ENCODE assay signal across 27 cellular contexts in the genomic region with DNA sequence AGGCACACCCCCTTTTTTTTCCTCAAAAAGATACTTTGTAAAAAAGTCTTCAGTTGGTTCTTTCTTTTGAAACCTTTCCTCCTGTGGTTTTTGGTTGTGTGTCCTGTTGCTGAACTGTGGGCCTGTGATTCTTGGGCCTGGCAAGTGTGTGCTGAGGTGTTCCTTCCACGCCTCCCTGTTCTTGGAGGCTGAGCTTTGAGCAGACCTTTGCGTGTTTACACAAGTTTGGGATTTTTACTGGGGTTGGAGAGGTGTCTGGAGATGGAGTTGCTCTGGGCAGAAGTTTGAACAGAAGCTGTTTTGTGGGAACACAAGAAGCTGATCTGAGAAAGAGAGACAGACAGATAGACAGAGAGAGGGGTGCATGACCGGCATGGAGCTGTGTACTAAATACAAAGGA.
"Had no signal": no experiment of that assay in that cellular context is flagged by ENCODE, and none has a peak within 500 bp of the region (broad histone marks: within the 10 kb centered on the region; RNA-seq: fewer than 3 reads in every experiment).

No MANE protein-coding gene starts in this region.

- H3K9me3 Mint-ChIP-seq: activated CD4-positive, alpha-beta T cell treated with anti-CD3 and anti-CD28 coated beads, Interleukin-2, amount 10 ng/mL, durations not matched to agents 7 days and 5 days; activated CD8-positive, alpha-beta T cell treated with anti-CD3 and anti-CD28 coated beads for 36 hours; activated naive CD8-positive, alpha-beta T cell treated with anti-CD3 and anti-CD28 coated beads, Interleukin-2, amount 50 U/mL, for 24 hours; activated T-helper 1 cell treated with anti-CD3 and anti-CD28 coated beads, Interleukin-12 subunit alpha, Interleukin-12 subunit beta, Interleukin-2, Interleukin-4 antibody, amounts not matched to agents 30 ng/mL and 10 ng/mL and 1 ng/mL, durations not matched to agents 14 hours and 24 hours and 36 hours; endodermal cell; neural progenitor cell; stimulated activated memory B cell treated with anti-CD40 and anti-IgM and Interleukin-4, amounts not matched to agents 10 μg/mL and 1 μg/mL and 100 μg/mL, for 72 hours; T-cell; T-helper 2 cell treated with Interferon-gamma antibody and Interleukin-4, amounts not matched to agents 5 μg/mL and 100 μg/mL, for 36 hours had no signal

- H3K4me3 ChIP-seq: left lung, neural progenitor cell, stomach, uterus had no signal

- H3K27ac ChIP-seq: left lung, neural progenitor cell, stomach, WERI-Rb-1 had no signal

- H3K27me3 ChIP-seq: left lung, neural progenitor cell, stomach, uterus had no signal

- H3K4me1 Mint-ChIP-seq: activated CD4-positive, alpha-beta T cell treated with anti-CD3 and anti-CD28 coated beads, Interleukin-2, amount 10 ng/mL, durations not matched to agents 7 days and 5 days; activated CD8-positive, alpha-beta memory T cell treated with anti-CD3 and anti-CD28 coated beads, Interleukin-2, amount 10 ng/mL, durations not matched to agents 7 days and 5 days; activated naive CD8-positive, alpha-beta T cell treated with anti-CD3 and anti-CD28 coated beads, Interleukin-2, amount 50 U/mL, for 24 hours; stimulated activated memory B cell treated with anti-CD40 and anti-IgM and Interleukin-4, amounts not matched to agents 10 μg/mL and 1 μg/mL and 100 μg/mL, for 72 hours; T-cell had no signal

- H3K4me1 ChIP-seq: uterus had no signal

- ATAC-seq: activated CD8-positive, alpha-beta memory T cell treated with anti-CD3 and anti-CD28 coated beads, Interleukin-2, amount 10 ng/mL, durations not matched to agents 7 days and 5 days; activated CD8-positive, alpha-beta T cell treated with anti-CD3 and anti-CD28 coated beads for 36 hours; activated naive CD8-positive, alpha-beta T cell treated with anti-CD3 and anti-CD28 coated beads, Interleukin-2, amount 50 U/mL, for 24 hours; left lung; sciatic nerve; stimulated activated memory B cell treated with anti-CD40 and anti-IgM and Interleukin-4, amounts not matched to agents 10 μg/mL and 1 μg/mL and 100 μg/mL, for 72 hours; T-cell had no signal

- H3K9ac ChIP-seq: neural progenitor cell had no signal

- DNase-seq: activated CD4-positive, alpha-beta T cell treated with anti-CD3 and anti-CD28 coated beads, Interleukin-2, amount 10 ng/mL, durations not matched to agents 7 days and 5 days; activated CD4-positive, CD25-positive, alpha-beta regulatory T cell treated with anti-CD3 and anti-CD28 coated beads, Interleukin-2, amount 50 U/mL, for 72 hours; activated CD8-positive, alpha-beta memory T cell treated with anti-CD3 and anti-CD28 coated beads, Interleukin-2, amount 10 ng/mL, durations not matched to agents 7 days and 5 days; activated CD8-positive, alpha-beta T cell treated with anti-CD3 and anti-CD28 coated beads for 36 hours; activated gamma-delta T cell; activated naive CD4-positive, alpha-beta T cell treated with anti-CD3 and anti-CD28 coated beads, Interleukin-2, amount 50 U/mL, for 16 hours; activated naive CD8-positive, alpha-beta T cell treated with anti-CD3 and anti-CD28 coated beads, Interleukin-2, amount 50 U/mL, for 24 hours; activated T-cell treated with anti-CD3 and anti-CD28 coated beads for 4 hours; anterior cingulate cortex; cortex of kidney; endodermal cell; foreskin melanocyte; kidney glomerular epithelial cell; left lung; posterior cingulate gyrus; small intestine; stimulated activated CD4-positive, alpha-beta T cell treated with anti-CD3 and anti-CD28 coated beads, Interleukin-2, amount 100 ng/mL, for 24 hours; stomach; T-cell; trophoblast cell; uterus; WERI-Rb-1 had no signal

- H3K9me3 ChIP-seq: left lung, stomach, uterus had no signal

- H3K27me3 Mint-ChIP-seq: activated naive CD8-positive, alpha-beta T cell treated with anti-CD3 and anti-CD28 coated beads, Interleukin-2, amount 50 U/mL, for 24 hours; stimulated activated memory B cell treated with anti-CD40 and anti-IgM and Interleukin-4, amounts not matched to agents 10 μg/mL and 1 μg/mL and 100 μg/mL, for 72 hours had no signal

- H3K4me2 ChIP-seq: neural progenitor cell had no signal

- H2AFZ ChIP-seq: neural progenitor cell had no signal

- H3K27ac Mint-ChIP-seq: activated CD4-positive, alpha-beta T cell treated with anti-CD3 and anti-CD28 coated beads, Interleukin-2, amount 10 ng/mL, durations not matched to agents 7 days and 5 days; activated CD8-positive, alpha-beta memory T cell treated with anti-CD3 and anti-CD28 coated beads, Interleukin-2, amount 10 ng/mL, durations not matched to agents 7 days and 5 days; activated CD8-positive, alpha-beta T cell treated with anti-CD3 and anti-CD28 coated beads for 36 hours; activated naive CD8-positive, alpha-beta T cell treated with anti-CD3 and anti-CD28 coated beads, Interleukin-2, amount 50 U/mL, for 24 hours; activated T-helper 1 cell treated with anti-CD3 and anti-CD28 coated beads, Interleukin-12 subunit alpha, Interleukin-12 subunit beta, Interleukin-2, Interleukin-4 antibody, amounts not matched to agents 30 ng/mL and 10 ng/mL and 1 ng/mL, durations not matched to agents 14 hours and 24 hours and 36 hours; endodermal cell; neural progenitor cell; stimulated activated memory B cell treated with anti-CD40 and anti-IgM and Interleukin-4, amounts not matched to agents 10 μg/mL and 1 μg/mL and 100 μg/mL, for 72 hours; T-cell; T-helper 2 cell treated with Interferon-gamma antibody and Interleukin-4, amounts not matched to agents 5 μg/mL and 100 μg/mL, for 36 hours had no signal

- H3K4me3 Mint-ChIP-seq: activated CD4-positive, alpha-beta T cell treated with anti-CD3 and anti-CD28 coated beads, Interleukin-2, amount 10 ng/mL, durations not matched to agents 7 days and 5 days; activated CD8-positive, alpha-beta memory T cell treated with anti-CD3 and anti-CD28 coated beads, Interleukin-2, amount 10 ng/mL, durations not matched to agents 7 days and 5 days; activated CD8-positive, alpha-beta T cell treated with anti-CD3 and anti-CD28 coated beads for 36 hours; activated naive CD8-positive, alpha-beta T cell treated with anti-CD3 and anti-CD28 coated beads, Interleukin-2, amount 50 U/mL, for 24 hours; activated T-helper 1 cell treated with anti-CD3 and anti-CD28 coated beads, Interleukin-12 subunit alpha, Interleukin-12 subunit beta, Interleukin-2, Interleukin-4 antibody, amounts not matched to agents 30 ng/mL and 10 ng/mL and 1 ng/mL, durations not matched to agents 14 hours and 24 hours and 36 hours; endodermal cell; neural progenitor cell; stimulated activated memory B cell treated with anti-CD40 and anti-IgM and Interleukin-4, amounts not matched to agents 10 μg/mL and 1 μg/mL and 100 μg/mL, for 72 hours; T-cell; T-helper 2 cell treated with Interferon-gamma antibody and Interleukin-4, amounts not matched to agents 5 μg/mL and 100 μg/mL, for 36 hours had no signal

- H3K36me3 ChIP-seq: left lung, neural progenitor cell, stomach, uterus, WERI-Rb-1 had no signal

- H3K36me3 Mint-ChIP-seq: activated CD8-positive, alpha-beta memory T cell treated with anti-CD3 and anti-CD28 coated beads, Interleukin-2, amount 10 ng/mL, durations not matched to agents 7 days and 5 days; neural progenitor cell; stimulated activated memory B cell treated with anti-CD40 and anti-IgM and Interleukin-4, amounts not matched to agents 10 μg/mL and 1 μg/mL and 100 μg/mL, for 72 hours; T-cell had no signal
